Comparison of ENCODE assay signal across 8 cellular contexts in genomic region chr4:99946346-99947189, GRCh38. TPM values are rescaled to one million over a fixed set of nuclear protein-coding genes. Genes with fewer than 3 reads are reported as not detected.
DNase-seq lines count a peak whose midpoint lies in the region; ATAC-seq lines count a peak whose summit lies in the region.

Gene DNAJB14, minus strand, starts transcription at chr4:99946618. Its CDS starts 47 bp downstream, at chr4:99946571.

- ATAC-seq in GM18517 (IDR thresholded peaks at IDR 0.05; ENCODE audit: unreplicated experiment) (peak; percentile 30), HG03025 (IDR thresholded peaks at IDR 0.05; ENCODE audit: low FRiP score, unreplicated experiment) (peak; percentile 41), left colon (peak; percentile 66)
- ATAC-seq in activated CD4-positive, alpha-beta T cell treated with anti-CD3 and anti-CD28 coated beads for 36 hours: peak; percentile 42

- H3K27ac ChIP-seq in cingulate gyrus (ENCODE audit: low read depth, low read length): peak within 1 kb of the TSS; percentile 86

- no peak within 1 kb of the TSS for H3K4me3 Mint-ChIP-seq in activated CD4-positive, alpha-beta T cell treated with anti-CD3 and anti-CD28 coated beads for 36 hours

- no peaks in the 10 kb centered on the region for H3K9me3 Mint-ChIP-seq in activated CD4-positive, alpha-beta T cell treated with anti-CD3 and anti-CD28 coated beads for 36 hours (ENCODE audit: low read depth)

- CTCF ChIA-PET in activated CD4-positive, alpha-beta T cell treated with anti-CD3 and anti-CD28 coated beads for 36 hours (lab: Charles Lee): interaction anchor here (0.6 to 3.0 kb wide), 10 partner anchors 52 to 383 kb away, joined by 3 to 16 read pairs (median 4); partner anchors contain the start of gene LAMTOR3

- POLR2A ChIA-PET in activated CD4-positive, alpha-beta T cell treated with anti-CD3 and anti-CD28 coated beads for 36 hours (lab: Charles Lee): interaction anchor here (2.6 kb wide), 1 partner anchor 52 kb away, joined by 16 read pairs; the partner anchor contains the start of gene LAMTOR3

- no peaks in the 10 kb centered on the region for H3K27me3 Mint-ChIP-seq in activated CD4-positive, alpha-beta T cell treated with anti-CD3 and anti-CD28 coated beads for 36 hours

- DNase-seq in A172 (ENCODE audit: low spot score) (peak; percentile 38), NCI-H226 (peak; percentile 69), left colon (peak; percentile 78 to 87)
- DNase-seq in activated CD4-positive, alpha-beta T cell treated with anti-CD3 and anti-CD28 coated beads for 36 hours: peak; percentile 90
- DNase-seq in stimulated activated CD4-positive, alpha-beta T cell treated with anti-CD3 and anti-CD28 coated beads, Interleukin-1b, Interleukin-23, amount 100 ng/mL, for 48 hours: peak; percentile 82

- intact Hi-C loops in activated CD4-positive, alpha-beta T cell treated with anti-CD3 and anti-CD28 coated beads for 36 hours (cut with DNase I, micrococcal nuclease): loop anchor here (1.0 to 5.0 kb wide), 7 partner anchors 52 to 1684 kb away; partner anchors contain the start of genes LAMTOR3 (in 2 of the 2), ADH5 (in 1 of the 2), METAP1 (in 1 of the 2) and RAP1GDS1 (in 1 of the 2)
- intact Hi-C loops in left colon (cut with DNase I, micrococcal nuclease): loop anchor here in 1 of 2 donors (5.0 kb wide), 2 partner anchors 54 to 384 kb away; partner anchors contain the start of genes LAMTOR3 and TRMT10A

- peak within 1 kb of the TSS; percentile 98 for H3K27ac Mint-ChIP-seq in activated CD4-positive, alpha-beta T cell treated with anti-CD3 and anti-CD28 coated beads for 36 hours

- peaks cover 46% of the 10 kb centered on the region for H3K4me1 Mint-ChIP-seq in activated CD4-positive, alpha-beta T cell treated with anti-CD3 and anti-CD28 coated beads for 36 hours

- peaks cover 33% of the 10 kb centered on the region for H3K36me3 Mint-ChIP-seq in activated CD4-positive, alpha-beta T cell treated with anti-CD3 and anti-CD28 coated beads for 36 hours (ENCODE audit: low read depth)

RNA-seq across cellular contexts. Expression of gene DNAJB14, which starts in this region (rescaled TPM):
- total RNA-seq in A172 (2014; rRNA removed; shearing (Covaris generic)): 36.9 and 42.0 TPM in 2 replicates
- 10 to 100 TPM; 29.9 to 46.2 TPM for total RNA-seq in activated CD4-positive, alpha-beta T cell treated with anti-CD3 and anti-CD28 coated beads for 36 hours
- 10 to 100 TPM; 56.2 to 58.1 TPM for total RNA-seq in left colon

Comparison
In these comparisons a context has a peak if more than half of its experiments do, and no peak if none do; other contexts are left out.
1. Peak in every context shown above with its lines: DNase-seq, ATAC-seq and H3K27ac ChIP-seq.
2. DNase-seq: peak in every context shown above with its lines; median percentile 90 in activated CD4-positive, alpha-beta T cell treated with anti-CD3 and anti-CD28 coated beads for 36 hours; 82 in left colon; 82 in stimulated activated CD4-positive, alpha-beta T cell treated with anti-CD3 and anti-CD28 coated beads, Interleukin-1b, Interleukin-23, amount 100 ng/mL, for 48 hours; 69 in NCI-H226; 38 in A172.